In the genomic region with DNA sequence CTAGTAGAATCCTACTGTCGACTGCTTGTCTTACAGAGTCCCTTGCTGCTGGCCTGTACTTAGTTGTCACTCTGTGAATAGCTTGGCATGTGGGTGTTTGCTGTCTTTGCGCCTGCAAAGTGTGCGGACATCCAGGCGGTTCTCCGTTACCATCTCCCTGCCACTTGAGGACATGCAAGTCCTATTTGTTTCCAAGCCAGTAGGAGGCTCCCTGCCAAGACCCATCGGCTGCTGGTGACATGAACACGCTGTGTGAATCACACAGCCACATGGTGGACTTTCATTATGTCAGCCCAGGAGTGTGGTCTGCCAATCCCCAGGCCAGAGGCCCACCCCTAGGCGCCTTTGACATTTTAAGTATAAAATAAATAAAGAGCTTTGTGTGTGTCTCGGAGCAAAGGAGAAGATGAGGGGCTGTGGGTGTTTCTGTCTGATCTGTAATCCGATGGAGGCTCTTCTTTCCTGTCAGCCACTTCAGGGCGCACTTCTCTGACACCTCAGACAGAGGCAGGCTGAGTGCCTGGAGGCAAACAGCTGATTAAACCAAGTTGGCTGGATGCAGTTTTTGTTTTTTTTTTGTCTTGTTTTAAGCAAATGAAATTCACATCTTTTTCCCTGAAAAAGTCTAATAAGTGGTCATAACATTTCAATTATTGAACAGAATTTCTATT, we compare ENCODE assay signal across 9 cellular contexts. TPM values are rescaled to one million over a fixed set of nuclear protein-coding genes. Genes with fewer than 3 reads are reported as not detected.
DNase-seq lines count a peak whose midpoint lies in the region; ATAC-seq and TF ChIP-seq lines count a peak whose summit lies in the region.
"Had no signal": no experiment of that assay in that cellular context is flagged by ENCODE, and none has a peak within 500 bp of the region (broad histone marks: within the 10 kb centered on the region; RNA-seq: fewer than 3 reads in every experiment).

No MANE protein-coding gene starts in this region.

- peak overlapping the region; percentile 88 for H3K4me3 Mint-ChIP-seq in HFFc6
- H3K4me3 Mint-ChIP-seq in naive thymus-derived CD8-positive, alpha-beta T cell, result no peak overlapping the region

- H3K4me1 ChIP-seq in OCI-LY1 (ENCODE audit: insufficient read depth, low read length, severe bottlenecking) (no peaks in the 10 kb centered on the region), Peyer's patch (no peaks in the 10 kb centered on the region)

- DNase-seq in HFFc6 (peak; percentile 90), fibroblast of the aortic adventitia (ENCODE audit: low read depth) (peak; percentile 52), pons (ENCODE audit: low spot score) (peak; percentile 74), DMS79 treated with DMSO at 0.1 percent for 48 hours (lab: John Stamatoyannopoulos, UW) (no peak), Peyer's patch (no peak)
- no peak for DNase-seq in naive thymus-derived CD8-positive, alpha-beta T cell

- H3K36me3 Mint-ChIP-seq in HFFc6 (ENCODE audit: low read depth), result no peaks in the 10 kb centered on the region
- peaks cover 6 to 19% (median 16%) of the 10 kb centered on the region in 3 donors for H3K36me3 Mint-ChIP-seq in naive thymus-derived CD8-positive, alpha-beta T cell

- H3K9me3 ChIP-seq in OCI-LY1 (ENCODE audit: low read length) (no peaks in the 10 kb centered on the region), Peyer's patch (no peaks in the 10 kb centered on the region)

- POLR2A ChIA-PET in naive thymus-derived CD8-positive, alpha-beta T cell (lab: Charles Lee), result no interaction called here

- H3K4me3 ChIP-seq in OCI-LY1 (ENCODE audit: low read depth, low read length, poor library complexity, severe bottlenecking) (no peak overlapping the region), fibroblast of the aortic adventitia (ENCODE audit: low read depth, low read length) (no peak overlapping the region), Peyer's patch (no peak overlapping the region)

- H4K20me1 ChIP-seq in OCI-LY1 (ENCODE audit: insufficient read depth, low read length), result no peaks in the 10 kb centered on the region

- peaks cover 17% of the 10 kb centered on the region for H3K4me1 Mint-ChIP-seq in HFFc6 (ENCODE audit: low read depth)
- no peaks in the 10 kb centered on the region for H3K4me1 Mint-ChIP-seq in naive thymus-derived CD8-positive, alpha-beta T cell

- no peaks in the 10 kb centered on the region for H3F3A ChIP-seq in OCI-LY1 (ENCODE audit: insufficient read depth, low read length)

- no peak overlapping the region for H2AFZ ChIP-seq in OCI-LY1 (ENCODE audit: low read length)

- H3K4me2 ChIP-seq in OCI-LY1 (ENCODE audit: low read length), result no peak overlapping the region
- H3K4me2 ChIP-seq: KMS-11 had no signal

- TF ChIP-seq POLR2A in Peyer's patch (IDR thresholded peaks at IDR 0.05), result no peak

- TF ChIP-seq CTCF in HFFc6 (IDR thresholded peaks at IDR 0.05) (peak; percentile 73), OCI-LY1 (IDR thresholded peaks at IDR 0.05; ENCODE audit: low read length) (peak; percentile 11; the same call in 1 of the 2 replicates), fibroblast of the aortic adventitia (IDR thresholded peaks at IDR 0.05; ENCODE audit: insufficient read depth, low read length) (no peak), Peyer's patch (IDR thresholded peaks at IDR 0.05) (no peak)

- H3K27ac ChIP-seq in OCI-LY1 (ENCODE audit: low read depth, low read length, poor library complexity, severe bottlenecking) (no peak overlapping the region), Peyer's patch (no peak overlapping the region)
- H3K27ac ChIP-seq: KMS-11 had no signal

- no peaks in the 10 kb centered on the region for H3K9me3 Mint-ChIP-seq in HFFc6
- peaks cover 0 to 4% (median 0%) of the 10 kb centered on the region in 9 donors for H3K9me3 Mint-ChIP-seq in naive thymus-derived CD8-positive, alpha-beta T cell

- no peaks in the 10 kb centered on the region for H3K27me3 Mint-ChIP-seq in HFFc6 (ENCODE audit: insufficient read depth)
- H3K27me3 Mint-ChIP-seq in naive thymus-derived CD8-positive, alpha-beta T cell, result no peaks in the 10 kb centered on the region

- no peak for ATAC-seq in GM21526 (IDR thresholded peaks at IDR 0.05; ENCODE audit: low FRiP score, unreplicated experiment)
- ATAC-seq in naive thymus-derived CD8-positive, alpha-beta T cell, result no peak

- H3K9me2 ChIP-seq in OCI-LY1 (ENCODE audit: low read depth, low read length), result no peaks in the 10 kb centered on the region

- H3K9ac ChIP-seq in OCI-LY1 (ENCODE audit: low read length), result no peak overlapping the region
- H3K9ac ChIP-seq: KMS-11 had no signal

- H3K27ac Mint-ChIP-seq in HFFc6, result peak overlapping the region; percentile 87
- peak overlapping the region in 1 of 10 donors; percentile 67 for H3K27ac Mint-ChIP-seq in naive thymus-derived CD8-positive, alpha-beta T cell

- H3K79me2 ChIP-seq in OCI-LY1 (ENCODE audit: insufficient read depth, low read length), result no peaks in the 10 kb centered on the region

- no peaks in the 10 kb centered on the region for H3K27me3 ChIP-seq in OCI-LY1 (ENCODE audit: insufficient read depth, low read length)
- no peaks in the 10 kb centered on the region for H3K27me3 ChIP-seq in Peyer's patch

- no peaks in the 10 kb centered on the region for H3K36me3 ChIP-seq in OCI-LY1 (ENCODE audit: insufficient read depth, low read length)
- no peaks in the 10 kb centered on the region for H3K36me3 ChIP-seq in Peyer's patch

RNA-seq across cellular contexts. Expression of gene ALPK1, which starts 51.5 kb away (rescaled TPM):
- 1 to 10 TPM; 5.8 to 9.0 (median 7.8) TPM for total RNA-seq in HFFc6 (2021; fragmentation: NEBNext Ultra II Directional; extraction: Animal tissue kit (Norgen Biotek cat#: 25700))
- 14.1 and 34.1 TPM in 2 replicates for total RNA-seq in fibroblast of the aortic adventitia (ENCODE audit: low replicate concordance)
- 10 to 100 TPM; 32.0 to 37.0 (median 36.2) TPM for total RNA-seq in Peyer's patch
- total RNA-seq in naive thymus-derived CD8-positive, alpha-beta T cell, result 10 to 100 TPM; 11.3 to 12.6 TPM
- 1 to 10 TPM; 2.3 to 4.9 (median 3.8) TPM for polyA plus RNA-seq in naive thymus-derived CD8-positive, alpha-beta T cell

Comparison
In these comparisons a context has a peak if more than half of its experiments do, and no peak if none do; other contexts are left out.
1. DNase-seq: peak in HFFc6 (single experiment), fibroblast of the aortic adventitia (single experiment) and pons (single experiment); none in DMS79 treated with DMSO at 0.1 percent for 48 hours (single experiment), Peyer's patch (0 of 3) and naive thymus-derived CD8-positive, alpha-beta T cell (0 of 10).
2. CTCF ChIP-seq: peak in HFFc6 (single experiment) and OCI-LY1 (single experiment); none in fibroblast of the aortic adventitia (single experiment) and Peyer's patch (0 of 6).